Comparison of ENCODE assay signal across 8 cellular contexts in genomic region chr15:43225201-43225949, GRCh38. TPM values are rescaled to one million over a fixed set of nuclear protein-coding genes. Genes with fewer than 3 reads are reported as not detected.
DNase-seq lines count a peak whose midpoint lies in the region; ATAC-seq and TF ChIP-seq lines count a peak whose summit lies in the region.

No MANE protein-coding gene starts in this region.

- no peaks in the 10 kb centered on the region for H3K79me2 ChIP-seq in SU-DHL-6 (ENCODE audit: insufficient read depth, low read length)

- no peak overlapping the region for H3K9ac ChIP-seq in SU-DHL-6 (ENCODE audit: low read length)

- no peaks in the 10 kb centered on the region for H3K36me3 Mint-ChIP-seq in MCF 10A (ENCODE audit: insufficient read depth, unreplicated experiment)

- H3K27me3 Mint-ChIP-seq in MCF 10A (ENCODE audit: insufficient read depth, unreplicated experiment) = no peaks in the 10 kb centered on the region

- H2AFZ ChIP-seq in SU-DHL-6 (ENCODE audit: low read depth, low read length, severe bottlenecking) = no peak overlapping the region

- no peak overlapping the region for H3K4me3 Mint-ChIP-seq in MCF 10A (ENCODE audit: unreplicated experiment)

- H3K27ac ChIP-seq in SU-DHL-6 (ENCODE audit: low read depth, low read length) = no peak overlapping the region

- peaks cover under 1% of the 10 kb centered on the region for H3K4me1 Mint-ChIP-seq in MCF 10A (ENCODE audit: insufficient read depth, unreplicated experiment)

- no peaks in the 10 kb centered on the region for H3K9me3 Mint-ChIP-seq in MCF 10A (ENCODE audit: unreplicated experiment)

- DNase-seq in NCI-H748 (lab: John Stamatoyannopoulos, UW; ENCODE audit: unreplicated experiment) = peak; percentile 61
- no peak for DNase-seq in NCI-H748 treated with DMSO at 0.1 percent for 48 hours (lab: John Stamatoyannopoulos, UW)
- DNase-seq in MG63 = peak; percentile 47
- peak; percentile 77 for DNase-seq in MCF 10A (ENCODE audit: unreplicated experiment)
- peak; percentile 72 for DNase-seq in inferior parietal cortex (ENCODE audit: extremely low spot score)
- peak in 3 of 4 experiments; percentile 12 to 25 (median 15) for DNase-seq in stimulated activated CD4-positive, alpha-beta T cell treated with anti-CD3 and anti-CD28 coated beads, Interleukin-1b, Interleukin-23, amount 100 ng/mL, for 24 hours (ENCODE audit: low read depth in 4 of 4, low spot score in 1 of 4)

- H3K9me3 ChIP-seq in MG63 (peaks cover 3% of the 10 kb centered on the region; the same call in 1 of the 2 replicates), SU-DHL-6 (ENCODE audit: insufficient read depth, low read length) (no peaks in the 10 kb centered on the region)

- no peaks in the 10 kb centered on the region for H3K27me3 ChIP-seq in MG63
- H3K27me3 ChIP-seq in SU-DHL-6 (ENCODE audit: low read length) = no peaks in the 10 kb centered on the region; the same call in 1 of the 2 replicates

- H3K4me2 ChIP-seq in SU-DHL-6 (ENCODE audit: low read depth, low read length, poor library complexity, severe bottlenecking) = no peak overlapping the region

- TF ChIP-seq CTCF in SU-DHL-6 (IDR thresholded peaks at IDR 0.05; ENCODE audit: insufficient read depth, low read length, poor library complexity, severe bottlenecking) (peak; percentile 65), MCF 10A (IDR thresholded peaks at IDR 0.05; ENCODE audit: unreplicated experiment) (peak; percentile 75)

- H3K27ac Mint-ChIP-seq in MCF 10A (ENCODE audit: low read depth, unreplicated experiment) = no peak overlapping the region

- H3F3A ChIP-seq in SU-DHL-6 (ENCODE audit: insufficient read depth) = no peaks in the 10 kb centered on the region

- POLR2A ChIA-PET in MCF 10A (lab: Yijun Ruan, JAX) = interaction anchor here (0.7 to 3.2 kb wide), 12 partner anchors 13 to 62 kb away, joined by 3 to 32 read pairs (median 4); partner anchors contain the start of gene TGM5

- BruUV-seq in MCF 10A (replicated peaks; lab: Mats Ljungman, UMichigan) = no TSS peak

- no peaks in the 10 kb centered on the region for H4K20me1 ChIP-seq in SU-DHL-6 (ENCODE audit: low read depth, low read length)

- CTCF ChIA-PET in MCF 10A (lab: Yijun Ruan, JAX) = interaction anchor here (0.6 to 3.5 kb wide), 46 partner anchors 9 to 1173 kb away, joined by 3 to 222 read pairs (median 6); partner anchors contain the start of genes CCNDBP1, TGM5 and TGM7

- H3K36me3 ChIP-seq in MG63 (no peaks in the 10 kb centered on the region), SU-DHL-6 (ENCODE audit: low read length) (no peaks in the 10 kb centered on the region)

- intact Hi-C loops in MCF 10A (cut with micrococcal nuclease) = loop anchor here (1.0 kb wide), 2 partner anchors 43 to 60 kb away; no protein-coding TSS in a partner anchor

- H3K9me2 ChIP-seq in SU-DHL-6 (replicated peaks; ENCODE audit: insufficient read depth, low read length) = no peaks in the 10 kb centered on the region

- no peak for ATAC-seq in HG02840 (IDR thresholded peaks at IDR 0.05; ENCODE audit: low FRiP score, unreplicated experiment)

- no peak overlapping the region for H3K4me3 ChIP-seq in MG63
- H3K4me3 ChIP-seq in SU-DHL-6 (ENCODE audit: insufficient read depth, low read length, poor library complexity, severe bottlenecking) = no peak overlapping the region

RNA-seq across cellular contexts. Expression of gene EPB42, which starts 4.6 kb away (rescaled TPM):
- total RNA-seq in MG63 (2014; rRNA removed; shearing (Covaris generic); ENCODE audit: low replicate concordance) = not detected in 2 replicates
- not detected in 2 replicates for total RNA-seq in MCF 10A (2022)

RNA-seq across cellular contexts. Expression of gene CCNDBP1, which starts 40.2 kb away (rescaled TPM):
- total RNA-seq in MG63 (2014; rRNA removed; shearing (Covaris generic); ENCODE audit: low replicate concordance) = 58.9 and 97.1 TPM in 2 replicates
- total RNA-seq in MCF 10A (2022) = 45.5 and 50.4 TPM in 2 replicates

RNA-seq across cellular contexts. Expression of gene TGM5, which starts 41.4 kb away (rescaled TPM):
- total RNA-seq in MG63 (2014; rRNA removed; shearing (Covaris generic); ENCODE audit: low replicate concordance) = 0.07 TPM in 1 of 2 replicates, not detected in the other
- 0.12 TPM in 1 of 2 replicates, not detected in the other for total RNA-seq in MCF 10A (2022)
